ENCODE assay signal across 10 cellular contexts in the genomic region with DNA sequence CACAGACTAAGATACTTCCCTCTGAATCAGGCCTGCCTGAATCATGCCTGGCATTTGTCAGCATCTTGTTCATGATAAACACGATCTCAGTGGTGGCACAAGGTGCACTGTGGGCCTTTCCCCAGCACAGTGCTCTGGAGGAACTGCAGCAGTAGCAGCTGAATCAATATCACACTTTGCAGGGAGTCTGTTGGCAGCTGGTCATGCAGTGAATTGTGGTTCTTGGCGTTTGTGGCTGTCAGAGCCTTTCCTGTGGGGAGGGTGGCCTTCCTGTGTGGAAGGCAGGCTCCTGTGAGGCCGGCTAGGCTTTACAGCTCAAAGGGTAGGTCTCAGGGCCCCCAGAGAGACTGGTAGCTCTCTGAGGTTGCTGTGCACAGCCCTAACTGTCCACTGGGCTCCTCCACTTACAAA. TPM values are rescaled to one million over a fixed set of nuclear protein-coding genes. Genes with fewer than 3 reads are reported as not detected.
DNase-seq lines count a peak whose midpoint lies in the region; ATAC-seq, FAIRE-seq and TF ChIP-seq lines count a peak whose summit lies in the region.
"Had no signal": no experiment of that assay in that cellular context is flagged by ENCODE, and none has a peak within 500 bp of the region (broad histone marks: within the 10 kb centered on the region; RNA-seq: fewer than 3 reads in every experiment).

No MANE protein-coding gene starts in this region.

- peak; percentile 76 to 93 (median 82) for ATAC-seq in natural killer cell
- ATAC-seq in GM18517 (IDR thresholded peaks at IDR 0.05; ENCODE audit: unreplicated experiment), result no peak
- no peak for ATAC-seq in upper lobe of left lung (ENCODE audit: low FRiP score in 2 of 2)
- no peak for ATAC-seq in GM18505 (IDR thresholded peaks at IDR 0.05; ENCODE audit: unreplicated experiment)

- intact Hi-C loops in natural killer cell (cut with micrococcal nuclease), result loop anchor here (1.0 kb wide), 1 partner anchor 148 kb away; no protein-coding TSS in a partner anchor

- peaks cover 43% of the 10 kb centered on the region for H3K4me1 Mint-ChIP-seq in astrocyte (ENCODE audit: low read depth, unreplicated experiment)
- peaks cover 27 to 28% of the 10 kb centered on the region in 2 donors for H3K4me1 Mint-ChIP-seq in natural killer cell

- H3K27ac ChIP-seq in astrocyte (ENCODE audit: low read depth, low read length) (no peak overlapping the region), upper lobe of left lung (no peak overlapping the region)

- H3K4me1 ChIP-seq in astrocyte (ENCODE audit: insufficient read depth, low read length) (peaks cover 29% of the 10 kb centered on the region), upper lobe of left lung (peaks cover 20 to 38% (median 30%) of the 10 kb centered on the region in 4 donors)

- H3K27me3 Mint-ChIP-seq in astrocyte (ENCODE audit: low read depth, unreplicated experiment) (peaks cover 29% of the 10 kb centered on the region), natural killer cell (ENCODE audit: low read depth in 2 of 2) (peaks cover 51 to 96% of the 10 kb centered on the region in 2 donors)

- no peaks in the 10 kb centered on the region for H4K20me1 ChIP-seq in astrocyte (ENCODE audit: insufficient read depth, low read length)

- H3K4me3 ChIP-seq in astrocyte (ENCODE audit: insufficient read depth, low read depth, low read length), result no peak overlapping the region
- no peak overlapping the region for H3K4me3 ChIP-seq in upper lobe of left lung

- H3K9me3 Mint-ChIP-seq in astrocyte (ENCODE audit: unreplicated experiment) (peaks cover 8% of the 10 kb centered on the region), natural killer cell (no peaks in the 10 kb centered on the region)
- H3K9me3 Mint-ChIP-seq: dendritic cell treated with granulocyte-macrophage colony-stimulating factor and Interleukin-4, amounts not matched to agents 40 ng/mL and 50 ng/mL, for 4 days had no signal

- H3K9me3 ChIP-seq in astrocyte (ENCODE audit: insufficient read depth, low read depth, low read length), result no peaks in the 10 kb centered on the region
- H3K9me3 ChIP-seq in upper lobe of left lung, result no peaks in the 10 kb centered on the region

- H3K27ac Mint-ChIP-seq in astrocyte (ENCODE audit: unreplicated experiment) (no peak overlapping the region), natural killer cell (peak overlapping the region in 1 of 2 donors; percentile 38)
- H3K27ac Mint-ChIP-seq: dendritic cell treated with granulocyte-macrophage colony-stimulating factor and Interleukin-4, amounts not matched to agents 40 ng/mL and 50 ng/mL, for 4 days had no signal

- H3K36me3 Mint-ChIP-seq in astrocyte (ENCODE audit: low read depth, unreplicated experiment) (peaks cover 2% of the 10 kb centered on the region), natural killer cell (no peaks in the 10 kb centered on the region)

- no peak for FAIRE-seq in astrocyte (lab: Jason Lieb, UNC)

- TF ChIP-seq CTCF in astrocyte (IDR thresholded peaks at IDR 0.05; ENCODE audit: insufficient read depth, low read depth, low read length), result no peak
- TF ChIP-seq CTCF in natural killer cell (IDR thresholded peaks at IDR 0.05), result no peak
- no peak for TF ChIP-seq CTCF in upper lobe of left lung (IDR thresholded peaks at IDR 0.05)

- no peaks in the 10 kb centered on the region for H3K36me3 ChIP-seq in astrocyte (ENCODE audit: insufficient read depth, low read length)
- no peaks in the 10 kb centered on the region for H3K36me3 ChIP-seq in upper lobe of left lung

- TF ChIP-seq POLR2A in upper lobe of left lung (IDR thresholded peaks at IDR 0.05), result no peak
- TF ChIP-seq POLR2A in GM18505 (IDR thresholded peaks at IDR 0.05; ENCODE audit: borderline replicate concordance, extremely low read depth, insufficient read depth, insufficient read length), result no peak

- peak; percentile 96 for DNase-seq in GDM1 (lab: John Stamatoyannopoulos, UW)
- peak; percentile 37 for DNase-seq in NCI-H128 (lab: John Stamatoyannopoulos, UW; ENCODE audit: unreplicated experiment)
- DNase-seq in astrocyte (ENCODE audit: low read depth), result peak; percentile 53
- peak; percentile 28 for DNase-seq in natural killer cell
- DNase-seq in activated gamma-delta T cell (lab: John Stamatoyannopoulos, UW), result no peak
- no peak for DNase-seq in upper lobe of left lung
- DNase-seq: mammary epithelial cell had no signal

- no peak overlapping the region for H3K9ac ChIP-seq in astrocyte (ENCODE audit: low read length)

- no peaks in the 10 kb centered on the region for H3K79me2 ChIP-seq in astrocyte (ENCODE audit: insufficient read depth, low read length)

- no peak overlapping the region for H2AFZ ChIP-seq in astrocyte (ENCODE audit: low read depth, low read length)

- no peak for TF ChIP-seq EP300 in upper lobe of left lung (IDR thresholded peaks at IDR 0.05)

- H3K4me3 Mint-ChIP-seq in astrocyte (ENCODE audit: unreplicated experiment) (no peak overlapping the region), natural killer cell (peak overlapping the region; percentile 28)
- H3K4me3 Mint-ChIP-seq: dendritic cell treated with granulocyte-macrophage colony-stimulating factor and Interleukin-4, amounts not matched to agents 40 ng/mL and 50 ng/mL, for 4 days had no signal

- peaks cover 5% of the 10 kb centered on the region for H3K27me3 ChIP-seq in astrocyte (ENCODE audit: insufficient read depth, low read length)
- no peaks in the 10 kb centered on the region for H3K27me3 ChIP-seq in upper lobe of left lung

- 36% methylated on average over 3 of the region's 3 CpGs; no CpG with 5 or more reads in 1 of the 2 donors for WGBS in upper lobe of left lung, 2 donors

- no peak overlapping the region for H3K4me2 ChIP-seq in astrocyte (ENCODE audit: low read length)

RNA-seq across cellular contexts. Expression of a gene that starts 54.4 kb away (rescaled TPM):
- total RNA-seq in astrocyte (45.4 and 61.0 TPM in 2 replicates), natural killer cell (10 to 100 TPM; 32.1 to 94.9 (median 36.7) TPM), upper lobe of left lung (100 to 1,000 TPM in 1 of 6 donors, 10 to 100 TPM in 5; 52.2 to 140 (median 80.6) TPM)

Comparison
In these comparisons a context has a peak if more than half of its experiments do, and no peak if none do; other contexts are left out.
1. DNase-seq: peak in GDM1 (single experiment), NCI-H128 (single experiment), astrocyte (single experiment) and natural killer cell (single experiment); none in activated gamma-delta T cell (single experiment) and upper lobe of left lung (0 of 2).
2. ATAC-seq: peak in natural killer cell (3 of 3); none in GM18517 (single experiment), upper lobe of left lung (0 of 2) and GM18505 (single experiment).